ENCODE assay signal across 12 cellular contexts in genomic region chr20:13839421-13840092, GRCh38. TPM values are rescaled to one million over a fixed set of nuclear protein-coding genes. Genes with fewer than 3 reads are reported as not detected.
DNase-seq lines count a peak whose midpoint lies in the region; ATAC-seq and TF ChIP-seq lines count a peak whose summit lies in the region.
"Had no signal": no experiment of that assay in that cellular context is flagged by ENCODE, and none has a peak within 500 bp of the region (broad histone marks: within the 10 kb centered on the region; RNA-seq: fewer than 3 reads in every experiment).

No MANE protein-coding gene starts in this region.

- TF ChIP-seq CTCF in AG09309 (IDR thresholded peaks at IDR 0.05; ENCODE audit: control insufficient read depth, insufficient read depth, low read depth, low read length, missing control alignments), result no peak
- no peak for TF ChIP-seq CTCF in left lung (IDR thresholded peaks at IDR 0.05)

- no peaks in the 10 kb centered on the region for H3K9me3 Mint-ChIP-seq in activated CD4-positive, alpha-beta memory T cell treated with anti-CD3 and anti-CD28 coated beads for 36 hours
- H3K9me3 Mint-ChIP-seq: activated naive CD8-positive, alpha-beta T cell treated with anti-CD3 and anti-CD28 coated beads, Interleukin-2, amount 10 ng/mL, durations not matched to agents 7 days and 5 days had no signal

- DNase-seq in AG09309 (ENCODE audit: low read depth) (peak; percentile 74), LHCN-M2 (ENCODE audit: low read depth) (peak; percentile 75), astrocyte of the hippocampus (ENCODE audit: low read depth, low spot score) (peak; percentile 75), left lung (no peak), NCI-H1694 (lab: John Stamatoyannopoulos, UW) (no peak), NCI-H2227 treated with DMSO at 0.1 percent for 48 hours (lab: John Stamatoyannopoulos, UW) (no peak), NCI-H146 (lab: John Stamatoyannopoulos, UW) (no peak)
- DNase-seq in activated CD4-positive, alpha-beta memory T cell treated with anti-CD3 and anti-CD28 coated beads for 36 hours, result no peak
- DNase-seq: activated naive CD8-positive, alpha-beta T cell treated with anti-CD3 and anti-CD28 coated beads, Interleukin-2, amount 10 ng/mL, durations not matched to agents 7 days and 5 days; effector memory CD4-positive, alpha-beta T cell; thyroid gland had no signal

- H3K4me3 Mint-ChIP-seq in activated CD4-positive, alpha-beta memory T cell treated with anti-CD3 and anti-CD28 coated beads for 36 hours, result no peak overlapping the region
- H3K4me3 Mint-ChIP-seq: activated naive CD8-positive, alpha-beta T cell treated with anti-CD3 and anti-CD28 coated beads, Interleukin-2, amount 10 ng/mL, durations not matched to agents 7 days and 5 days; B cell had no signal

- intact Hi-C loops in left lung (cut with DNase I), result no loop called here
- intact Hi-C loops in activated CD4-positive, alpha-beta memory T cell treated with anti-CD3 and anti-CD28 coated beads for 36 hours (cut with micrococcal nuclease), result no loop called here

- no peaks in the 10 kb centered on the region for H3K36me3 ChIP-seq in left lung
- H3K36me3 ChIP-seq: thyroid gland had no signal

- CTCF ChIA-PET in activated CD4-positive, alpha-beta memory T cell treated with anti-CD3 and anti-CD28 coated beads for 36 hours (lab: Charles Lee), result no interaction called here

- no peaks in the 10 kb centered on the region for H3K36me3 Mint-ChIP-seq in activated CD4-positive, alpha-beta memory T cell treated with anti-CD3 and anti-CD28 coated beads for 36 hours
- H3K36me3 Mint-ChIP-seq: activated naive CD8-positive, alpha-beta T cell treated with anti-CD3 and anti-CD28 coated beads, Interleukin-2, amount 10 ng/mL, durations not matched to agents 7 days and 5 days had no signal

- H3K4me1 Mint-ChIP-seq in activated CD4-positive, alpha-beta memory T cell treated with anti-CD3 and anti-CD28 coated beads for 36 hours (ENCODE audit: low read depth), result no peaks in the 10 kb centered on the region
- H3K4me1 Mint-ChIP-seq: activated naive CD8-positive, alpha-beta T cell treated with anti-CD3 and anti-CD28 coated beads, Interleukin-2, amount 10 ng/mL, durations not matched to agents 7 days and 5 days; B cell had no signal

- peaks cover 7% of the 10 kb centered on the region for H3K27me3 Mint-ChIP-seq in activated CD4-positive, alpha-beta memory T cell treated with anti-CD3 and anti-CD28 coated beads for 36 hours

- POLR2A ChIA-PET in activated CD4-positive, alpha-beta memory T cell treated with anti-CD3 and anti-CD28 coated beads for 36 hours (lab: Charles Lee), result no interaction called here

- H3K4me1 ChIP-seq in left lung, result no peaks in the 10 kb centered on the region
- H3K4me1 ChIP-seq: thyroid gland had no signal

- H3K4me3 ChIP-seq in AG09309 (ENCODE audit: control insufficient read depth, low read depth, low read length), result no peak overlapping the region
- no peak overlapping the region for H3K4me3 ChIP-seq in left lung
- H3K4me3 ChIP-seq: thyroid gland had no signal

- ATAC-seq in left lung, result peak; percentile 26

- H3K27ac ChIP-seq in left lung, result no peak overlapping the region
- H3K27ac ChIP-seq: thyroid gland had no signal

- H3K27ac Mint-ChIP-seq in activated CD4-positive, alpha-beta memory T cell treated with anti-CD3 and anti-CD28 coated beads for 36 hours, result no peak overlapping the region
- H3K27ac Mint-ChIP-seq: activated naive CD8-positive, alpha-beta T cell treated with anti-CD3 and anti-CD28 coated beads, Interleukin-2, amount 10 ng/mL, durations not matched to agents 7 days and 5 days; B cell had no signal

- no peaks in the 10 kb centered on the region for H3K9me3 ChIP-seq in left lung
- H3K9me3 ChIP-seq: thyroid gland had no signal

- H3K27me3 ChIP-seq in left lung, result no peaks in the 10 kb centered on the region
- H3K27me3 ChIP-seq: thyroid gland had no signal

RNA-seq across cellular contexts. Expression of gene NDUFAF5, which starts 54.7 kb away (rescaled TPM):
- total RNA-seq in LHCN-M2 (2014; rRNA removed) (13.0 and 15.3 TPM in 2 replicates), left lung (10 to 100 TPM; 19.5 to 21.7 TPM)
- 14.7 TPM for polyA plus RNA-seq in LHCN-M2 (2012)
- 10 to 100 TPM; 23.8 to 28.3 TPM for total RNA-seq in activated CD4-positive, alpha-beta memory T cell treated with anti-CD3 and anti-CD28 coated beads for 36 hours

RNA-seq across cellular contexts. Expression of gene ESF1, which starts 54.8 kb away (rescaled TPM):
- total RNA-seq in LHCN-M2 (2014; rRNA removed), result 15.8 and 16.0 TPM in 2 replicates
- 8.2 TPM for polyA plus RNA-seq in LHCN-M2 (2012)
- total RNA-seq in left lung, result 10 to 100 TPM; 11.3 to 13.0 TPM
- total RNA-seq in activated CD4-positive, alpha-beta memory T cell treated with anti-CD3 and anti-CD28 coated beads for 36 hours, result 10 to 100 TPM; 17.3 to 17.9 TPM

Comparison
In these comparisons a context has a peak if more than half of its experiments do, and no peak if none do; other contexts are left out.
1. DNase-seq: peak in AG09309 (single experiment), LHCN-M2 (single experiment) and astrocyte of the hippocampus (single experiment); none in left lung (0 of 2), activated CD4-positive, alpha-beta memory T cell treated with anti-CD3 and anti-CD28 coated beads for 36 hours (single experiment), NCI-H1694 (single experiment), NCI-H2227 treated with DMSO at 0.1 percent for 48 hours (single experiment) and NCI-H146 (single experiment).